29 cellular contexts compared by ENCODE assay signal in the genomic region with DNA sequence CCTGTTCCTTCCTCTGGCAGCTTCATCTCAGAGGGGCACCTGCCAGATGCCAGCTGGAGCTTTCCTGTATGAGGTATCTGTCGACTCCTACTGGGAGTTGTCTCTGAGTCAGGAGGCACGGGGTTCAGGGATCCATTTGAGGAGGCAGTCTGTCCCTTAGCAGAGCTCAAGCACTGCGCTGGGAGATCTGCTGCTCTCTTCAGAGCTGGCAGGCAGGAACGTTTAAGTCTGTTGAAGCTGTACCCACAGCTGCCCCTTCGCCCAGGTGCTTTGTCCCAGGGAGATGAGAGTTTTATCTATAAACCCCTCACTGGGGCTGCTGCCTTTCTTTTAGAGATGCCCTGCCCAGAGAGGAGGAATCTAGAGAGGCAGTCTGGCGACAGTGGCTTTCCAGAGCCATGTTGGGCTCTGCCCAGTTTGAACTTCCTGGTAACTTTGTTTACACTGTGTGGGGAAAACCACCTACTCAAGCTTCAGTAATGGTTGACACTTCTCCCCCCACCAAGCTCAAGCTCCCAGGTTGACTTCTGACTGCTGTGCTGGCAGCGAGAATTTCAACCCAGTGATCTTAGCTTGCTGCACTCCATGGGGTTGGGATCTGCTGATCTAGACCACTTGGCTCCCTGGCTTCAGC.
"Had no signal": no experiment of that assay in that cellular context is flagged by ENCODE, and none has a peak within 500 bp of the region (broad histone marks: within the 10 kb centered on the region; RNA-seq: fewer than 3 reads in every experiment).

No MANE protein-coding gene starts in this region.

- H3K27ac ChIP-seq: colonic mucosa, coronary artery, dorsolateral prefrontal cortex, epithelial cell of prostate, esophagus muscularis mucosa, esophagus squamous epithelium, foreskin keratinocyte, gastrocnemius medialis, gastroesophageal sphincter, heart left ventricle, heart right ventricle had no signal

- H3K4me1 Mint-ChIP-seq: endodermal cell had no signal

- H3K4me3 Mint-ChIP-seq: dendritic cell treated with granulocyte-macrophage colony-stimulating factor and Interleukin-4, amounts not matched to agents 40 ng/mL and 50 ng/mL, for 4 days; effector memory CD8-positive, alpha-beta T cell; endodermal cell had no signal

- H3K27me3 Mint-ChIP-seq: dendritic cell treated with granulocyte-macrophage colony-stimulating factor and Interleukin-4, amounts not matched to agents 40 ng/mL and 50 ng/mL, for 4 days had no signal

- H3K27ac Mint-ChIP-seq: dendritic cell treated with granulocyte-macrophage colony-stimulating factor and Interleukin-4, amounts not matched to agents 40 ng/mL and 50 ng/mL, for 4 days; effector memory CD8-positive, alpha-beta T cell; endodermal cell had no signal

- FAIRE-seq: colon, endometrium, endothelial cell of umbilical vein, frontal cortex had no signal

- H3K27me3 ChIP-seq: colonic mucosa, esophagus muscularis mucosa, esophagus squamous epithelium, foreskin keratinocyte, gastrocnemius medialis, gastroesophageal sphincter, heart left ventricle, heart right ventricle had no signal

- DNase-seq: colonic mucosa; cortex of kidney; dermis blood vessel endothelial cell; dorsolateral prefrontal cortex; effector CD4-positive, alpha-beta T cell; effector CD8-positive, alpha-beta T cell; effector memory CD4-positive, alpha-beta T cell; effector memory CD8-positive, alpha-beta T cell; endodermal cell; erythroblast; esophagus squamous epithelium; foreskin fibroblast; foreskin keratinocyte; foreskin melanocyte; gastrocnemius medialis; glutamatergic neuron; head of caudate nucleus; heart left ventricle; heart right ventricle had no signal

- H3K9me3 ChIP-seq: colonic mucosa, gastrocnemius medialis had no signal

- H3K9me3 Mint-ChIP-seq: effector memory CD8-positive, alpha-beta T cell had no signal

- ATAC-seq: effector memory CD8-positive, alpha-beta T cell; esophagus mucosa; gastrocnemius medialis; gastroesophageal sphincter; heart left ventricle; heart right ventricle had no signal

- H3K36me3 ChIP-seq: colonic mucosa, esophagus muscularis mucosa, esophagus squamous epithelium, gastrocnemius medialis, gastroesophageal sphincter, heart left ventricle, heart right ventricle had no signal

- H3K4me1 ChIP-seq: colonic mucosa, esophagus muscularis mucosa, esophagus squamous epithelium, foreskin keratinocyte, gastrocnemius medialis, gastroesophageal sphincter, heart left ventricle, heart right ventricle had no signal

- H3K4me3 ChIP-seq: colonic mucosa, coronary artery, dorsolateral prefrontal cortex, esophagus muscularis mucosa, esophagus squamous epithelium, gastrocnemius medialis, gastroesophageal sphincter, heart left ventricle, heart right ventricle had no signal
